In the genomic region with DNA sequence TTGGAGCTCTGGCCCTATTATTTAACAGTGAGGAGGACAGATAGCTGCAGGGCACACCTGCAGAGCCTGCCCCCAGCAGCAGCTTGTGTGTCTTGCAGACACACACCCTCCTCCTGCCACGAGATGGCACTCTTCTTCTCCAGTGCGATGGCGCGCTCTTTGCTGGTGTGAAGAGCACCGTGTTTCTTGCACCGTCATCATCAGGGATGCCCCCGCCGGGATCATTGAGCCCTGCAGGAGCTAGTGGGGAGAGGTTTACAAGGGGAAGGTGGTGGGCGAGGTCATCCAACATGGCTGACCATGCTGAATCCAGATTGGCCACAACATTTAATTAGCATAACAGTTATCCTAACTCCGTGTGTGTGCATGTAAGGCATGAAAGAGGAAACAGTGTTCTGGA, we compare ENCODE assay signal across 1 cellular context.
TF ChIP-seq lines count a peak whose summit lies in the region.

No MANE protein-coding gene starts in this region.

TF ChIP-seq in GM23338, 12 proteins besides CTCF, POLR2A, EP300 and RAD21 (continued from another document):
- TF ChIP-seq, protein P1, sequence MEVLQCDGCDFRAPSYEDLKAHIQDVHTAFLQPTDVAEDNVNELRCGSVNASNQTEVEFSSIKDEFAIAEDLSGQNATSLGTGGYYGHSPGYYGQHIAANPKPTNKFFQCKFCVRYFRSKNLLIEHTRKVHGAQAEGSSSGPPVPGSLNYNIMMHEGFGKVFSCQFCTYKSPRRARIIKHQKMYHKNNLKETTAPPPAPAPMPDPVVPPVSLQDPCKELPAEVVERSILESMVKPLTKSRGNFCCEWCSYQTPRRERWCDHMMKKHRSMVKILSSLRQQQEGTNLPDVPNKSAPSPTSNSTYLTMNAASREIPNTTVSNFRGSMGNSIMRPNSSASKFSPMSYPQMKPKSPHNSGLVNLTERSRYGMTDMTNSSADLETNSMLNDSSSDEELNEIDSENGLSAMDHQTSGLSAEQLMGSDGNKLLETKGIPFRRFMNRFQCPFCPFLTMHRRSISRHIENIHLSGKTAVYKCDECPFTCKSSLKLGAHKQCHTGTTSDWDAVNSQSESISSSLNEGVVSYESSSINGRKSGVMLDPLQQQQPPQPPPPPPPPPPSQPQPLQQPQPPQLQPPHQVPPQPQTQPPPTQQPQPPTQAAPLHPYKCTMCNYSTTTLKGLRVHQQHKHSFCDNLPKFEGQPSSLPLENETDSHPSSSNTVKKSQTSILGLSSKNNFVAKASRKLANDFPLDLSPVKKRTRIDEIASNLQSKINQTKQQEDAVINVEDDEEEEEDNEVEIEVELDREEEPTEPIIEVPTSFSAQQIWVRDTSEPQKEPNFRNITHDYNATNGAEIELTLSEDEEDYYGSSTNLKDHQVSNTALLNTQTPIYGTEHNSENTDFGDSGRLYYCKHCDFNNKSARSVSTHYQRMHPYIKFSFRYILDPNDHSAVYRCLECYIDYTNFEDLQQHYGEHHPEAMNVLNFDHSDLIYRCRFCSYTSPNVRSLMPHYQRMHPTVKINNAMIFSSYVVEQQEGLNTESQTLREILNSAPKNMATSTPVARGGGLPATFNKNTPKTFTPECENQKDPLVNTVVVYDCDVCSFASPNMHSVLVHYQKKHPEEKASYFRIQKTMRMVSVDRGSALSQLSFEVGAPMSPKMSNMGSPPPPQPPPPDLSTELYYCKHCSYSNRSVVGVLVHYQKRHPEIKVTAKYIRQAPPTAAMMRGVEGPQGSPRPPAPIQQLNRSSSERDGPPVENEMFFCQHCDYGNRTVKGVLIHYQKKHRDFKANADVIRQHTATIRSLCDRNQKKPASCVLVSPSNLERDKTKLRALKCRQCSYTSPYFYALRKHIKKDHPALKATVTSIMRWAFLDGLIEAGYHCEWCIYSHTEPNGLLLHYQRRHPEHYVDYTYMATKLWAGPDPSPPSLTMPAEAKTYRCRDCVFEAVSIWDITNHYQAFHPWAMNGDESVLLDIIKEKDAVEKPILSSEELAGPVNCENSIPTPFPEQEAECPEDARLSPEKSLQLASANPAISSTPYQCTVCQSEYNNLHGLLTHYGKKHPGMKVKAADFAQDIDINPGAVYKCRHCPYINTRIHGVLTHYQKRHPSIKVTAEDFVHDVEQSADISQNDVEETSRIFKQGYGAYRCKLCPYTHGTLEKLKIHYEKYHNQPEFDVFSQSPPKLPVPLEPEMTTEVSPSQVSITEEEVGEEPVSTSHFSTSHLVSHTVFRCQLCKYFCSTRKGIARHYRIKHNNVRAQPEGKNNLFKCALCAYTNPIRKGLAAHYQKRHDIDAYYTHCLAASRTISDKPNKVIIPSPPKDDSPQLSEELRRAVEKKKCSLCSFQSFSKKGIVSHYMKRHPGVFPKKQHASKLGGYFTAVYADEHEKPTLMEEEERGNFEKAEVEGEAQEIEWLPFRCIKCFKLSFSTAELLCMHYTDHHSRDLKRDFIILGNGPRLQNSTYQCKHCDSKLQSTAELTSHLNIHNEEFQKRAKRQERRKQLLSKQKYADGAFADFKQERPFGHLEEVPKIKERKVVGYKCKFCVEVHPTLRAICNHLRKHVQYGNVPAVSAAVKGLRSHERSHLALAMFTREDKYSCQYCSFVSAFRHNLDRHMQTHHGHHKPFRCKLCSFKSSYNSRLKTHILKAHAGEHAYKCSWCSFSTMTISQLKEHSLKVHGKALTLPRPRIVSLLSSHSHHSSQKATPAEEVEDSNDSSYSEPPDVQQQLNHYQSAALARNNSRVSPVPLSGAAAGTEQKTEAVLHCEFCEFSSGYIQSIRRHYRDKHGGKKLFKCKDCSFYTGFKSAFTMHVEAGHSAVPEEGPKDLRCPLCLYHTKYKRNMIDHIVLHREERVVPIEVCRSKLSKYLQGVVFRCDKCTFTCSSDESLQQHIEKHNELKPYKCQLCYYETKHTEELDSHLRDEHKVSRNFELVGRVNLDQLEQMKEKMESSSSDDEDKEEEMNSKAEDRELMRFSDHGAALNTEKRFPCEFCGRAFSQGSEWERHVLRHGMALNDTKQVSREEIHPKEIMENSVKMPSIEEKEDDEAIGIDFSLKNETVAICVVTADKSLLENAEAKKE (CRISPR knock-in tag; IDR thresholded peaks at IDR 0.05): peak; percentile 59; the same call in 1 of the 2 replicates
- TF ChIP-seq STAT1 (IDR thresholded peaks at IDR 0.05; ENCODE audit: unreplicated experiment): no peak
- TF ChIP-seq CREB1 (CRISPR knock-in tag; IDR thresholded peaks at IDR 0.05; ENCODE audit: low read depth): peak; percentile 79
- TF ChIP-seq EZH2 (IDR thresholded peaks at IDR 0.05; ENCODE audit: low read depth, unreplicated experiment): no peak
- TF ChIP-seq JUNB (IDR thresholded peaks at IDR 0.05; ENCODE audit: unreplicated experiment): no peak
- TF ChIP-seq, protein P2, sequence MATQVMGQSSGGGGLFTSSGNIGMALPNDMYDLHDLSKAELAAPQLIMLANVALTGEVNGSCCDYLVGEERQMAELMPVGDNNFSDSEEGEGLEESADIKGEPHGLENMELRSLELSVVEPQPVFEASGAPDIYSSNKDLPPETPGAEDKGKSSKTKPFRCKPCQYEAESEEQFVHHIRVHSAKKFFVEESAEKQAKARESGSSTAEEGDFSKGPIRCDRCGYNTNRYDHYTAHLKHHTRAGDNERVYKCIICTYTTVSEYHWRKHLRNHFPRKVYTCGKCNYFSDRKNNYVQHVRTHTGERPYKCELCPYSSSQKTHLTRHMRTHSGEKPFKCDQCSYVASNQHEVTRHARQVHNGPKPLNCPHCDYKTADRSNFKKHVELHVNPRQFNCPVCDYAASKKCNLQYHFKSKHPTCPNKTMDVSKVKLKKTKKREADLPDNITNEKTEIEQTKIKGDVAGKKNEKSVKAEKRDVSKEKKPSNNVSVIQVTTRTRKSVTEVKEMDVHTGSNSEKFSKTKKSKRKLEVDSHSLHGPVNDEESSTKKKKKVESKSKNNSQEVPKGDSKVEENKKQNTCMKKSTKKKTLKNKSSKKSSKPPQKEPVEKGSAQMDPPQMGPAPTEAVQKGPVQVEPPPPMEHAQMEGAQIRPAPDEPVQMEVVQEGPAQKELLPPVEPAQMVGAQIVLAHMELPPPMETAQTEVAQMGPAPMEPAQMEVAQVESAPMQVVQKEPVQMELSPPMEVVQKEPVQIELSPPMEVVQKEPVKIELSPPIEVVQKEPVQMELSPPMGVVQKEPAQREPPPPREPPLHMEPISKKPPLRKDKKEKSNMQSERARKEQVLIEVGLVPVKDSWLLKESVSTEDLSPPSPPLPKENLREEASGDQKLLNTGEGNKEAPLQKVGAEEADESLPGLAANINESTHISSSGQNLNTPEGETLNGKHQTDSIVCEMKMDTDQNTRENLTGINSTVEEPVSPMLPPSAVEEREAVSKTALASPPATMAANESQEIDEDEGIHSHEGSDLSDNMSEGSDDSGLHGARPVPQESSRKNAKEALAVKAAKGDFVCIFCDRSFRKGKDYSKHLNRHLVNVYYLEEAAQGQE (IDR thresholded peaks at IDR 0.05; ENCODE audit: unreplicated experiment): no peak
